In the genomic region with DNA sequence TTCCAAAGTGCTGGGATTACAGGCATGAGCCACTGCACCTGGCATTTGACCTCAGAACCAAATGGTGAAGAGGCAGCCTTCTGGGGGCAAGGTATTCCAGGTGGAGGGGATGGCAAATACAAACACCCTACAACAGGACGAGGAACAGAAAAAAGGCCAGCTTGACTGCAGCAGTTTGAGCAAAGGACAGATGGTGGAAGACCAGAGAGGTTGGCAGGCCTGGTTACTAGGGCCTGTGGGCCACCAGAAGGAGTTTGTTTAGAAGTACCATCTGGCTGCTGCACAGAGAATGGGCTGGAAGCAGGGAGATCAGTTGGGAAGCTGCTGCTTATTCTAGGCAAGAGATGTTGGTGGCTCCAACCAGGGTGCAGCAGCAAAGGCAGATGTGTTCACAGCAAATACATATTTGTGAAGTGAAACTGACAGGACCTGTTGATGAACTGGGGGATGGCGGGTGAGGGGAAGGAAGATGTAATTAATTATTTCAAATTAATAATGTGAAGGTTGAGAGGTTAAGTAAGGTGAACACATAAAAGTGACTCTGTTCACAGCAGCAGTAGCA, we compare ENCODE assay signal across 12 cellular contexts. TPM values are rescaled to one million over a fixed set of nuclear protein-coding genes. Genes with fewer than 3 reads are reported as not detected.
DNase-seq lines count a peak whose midpoint lies in the region; ATAC-seq, FAIRE-seq and TF ChIP-seq lines count a peak whose summit lies in the region.
"Had no signal": no experiment of that assay in that cellular context is flagged by ENCODE, and none has a peak within 500 bp of the region (broad histone marks: within the 10 kb centered on the region; RNA-seq: fewer than 3 reads in every experiment).

No MANE protein-coding gene starts in this region.

- no peak overlapping the region for H3K4me3 ChIP-seq in SK-N-SH (ENCODE audit: low read depth in 2 of 2, low read length in 1 of 2)
- no peak overlapping the region for H3K4me3 ChIP-seq in HepG2 (replicated peaks in 1 of 3; ENCODE audit: insufficient read depth in 1 of 3, low read depth in 2 of 3, low read length in 3 of 3)
- no peak overlapping the region for H3K4me3 ChIP-seq in subcutaneous abdominal adipose tissue (ENCODE audit: low read depth in 1 of 5, low read length in 5 of 5)

- TF ChIP-seq POLR2A in HepG2 (IDR thresholded peaks at IDR 0.05; ENCODE audit: insufficient read depth in 1 of 2, low read depth in 2 of 2, low read length in 2 of 2): no peak

- no peak overlapping the region; a peak in 2 of 4 replicates for H3K27ac ChIP-seq in SK-N-SH (ENCODE audit: low read depth in 2 of 2, low read length in 1 of 2)
- peak overlapping the region; percentile 90 for H3K27ac ChIP-seq in VCaP
- H3K27ac ChIP-seq in HepG2 (ENCODE audit: extremely low read length, insufficient read depth, low read length): no peak overlapping the region
- H3K27ac ChIP-seq in subcutaneous abdominal adipose tissue (ENCODE audit: low read depth, low read length): peak overlapping the region; percentile 97

- intact Hi-C loops in HepG2 (cut with micrococcal nuclease; ENCODE audit: unreplicated experiment): loop anchor here (1.0 kb wide), 2 partner anchors 107 to 113 kb away; no protein-coding TSS in a partner anchor

- H2AFZ ChIP-seq in SK-N-SH (ENCODE audit: low read depth): 0 out of 2 replicates have a peak overlapping the region, but pooled peaks have one; percentile 53
- H2AFZ ChIP-seq in HepG2 (ENCODE audit: low read length): peak overlapping the region; percentile 59

- H4K20me1 ChIP-seq in SK-N-SH (ENCODE audit: insufficient read depth) (peaks cover 5% of the 10 kb centered on the region; the same call in 1 of the 2 replicates), HepG2 (ENCODE audit: insufficient read depth, low read length) (peaks cover 3% of the 10 kb centered on the region; the same call in 1 of the 2 replicates)

- CTCF ChIA-PET in SK-N-SH (lab: Yijun Ruan, JAX): interaction anchor here (0.6 to 18.2 kb wide), 34 partner anchors 8 to 578 kb away, joined by 3 to 569 read pairs (median 7); partner anchors contain the start of gene GDPD1
- CTCF ChIA-PET in HepG2 (lab: Yijun Ruan, JAX; ENCODE audit: low intra/inter-chr PET ratio, low total read pairs): interaction anchor here (1.1 to 5.4 kb wide), 2 partner anchors 107 to 112 kb away, joined by 9 to 63 read pairs; no protein-coding TSS in a partner anchor

- 98% methylated on average over 2 of the region's 2 CpGs for WGBS in SK-N-SH (ENCODE audit: low lambda C conversion rate)
- 87% methylated on average over 2 of the region's 2 CpGs for WGBS in HepG2 (ENCODE audit: low lambda C conversion rate)

- no peaks in the 10 kb centered on the region for H3K36me3 ChIP-seq in SK-N-SH (replicated peaks in 1 of 2; ENCODE audit: control insufficient read depth in 1 of 2, insufficient read depth in 2 of 2, low read length in 1 of 2)
- H3K36me3 ChIP-seq in HepG2 (replicated peaks in 1 of 2; ENCODE audit: control insufficient read depth in 1 of 2, insufficient read depth in 2 of 2, low read length in 2 of 2): no peaks in the 10 kb centered on the region
- H3K36me3 ChIP-seq in subcutaneous abdominal adipose tissue (ENCODE audit: control insufficient read depth in 5 of 5, insufficient read depth in 5 of 5, low read length in 5 of 5): no peaks in the 10 kb centered on the region

- no peak for DNase-seq in SK-N-SH
- no peak for DNase-seq in HepG2 (ENCODE audit: low spot score)
- no peak for DNase-seq in NCI-H1048 (lab: John Stamatoyannopoulos, UW)
- no peak for DNase-seq in activated CD8-positive, alpha-beta memory T cell treated with anti-CD3 and anti-CD28 coated beads, Interleukin-2, amount 50 U/mL, for 48 hours
- DNase-seq: activated CD8-positive, alpha-beta memory T cell treated with anti-CD3 and anti-CD28 coated beads for 24 hours; foreskin fibroblast; midbrain; SHP77 treated with DMSO at 0.1 percent for 48 hours had no signal

- TF ChIP-seq CTCF in SK-N-SH (IDR thresholded peaks at IDR 0.05) (no peak), VCaP (conservative IDR thresholded peaks at IDR 0.05) (no peak), HepG2 (CRISPR knock-in tag; IDR thresholded peaks at IDR 0.05) (no peak)

- in situ Hi-C loops in HepG2 (cut with HindIII; ENCODE audit: extremely low pct_ligation_motif_present, low pct_unique_long_range_greater_than_20kb): loop anchor here (5.0 kb wide), 1 partner anchor 109 kb away; no protein-coding TSS in a partner anchor

- no peak for FAIRE-seq in HepG2 (lab: Jason Lieb, UNC)

- no TSS peak for BruUV-seq in HepG2 (replicated peaks; lab: Mats Ljungman, UMichigan)

- TF ChIP-seq RAD21 in SK-N-SH (IDR thresholded peaks at IDR 0.05; ENCODE audit: low read length) (no peak), HepG2 (CRISPR knock-in tag; IDR thresholded peaks at IDR 0.05) (no peak)

- POLR2A ChIA-PET in SK-N-SH (lab: Yijun Ruan, JAX) (no interaction called here), HepG2 (lab: Yijun Ruan, JAX) (interaction anchor here (0.8 to 2.4 kb wide), 2 partner anchors 37 to 87 kb away, joined by 3 to 17 read pairs; no protein-coding TSS in a partner anchor)

- no peak overlapping the region for H3K9ac ChIP-seq in SK-N-SH
- 0 out of 2 replicates have a peak overlapping the region, but pooled peaks have one; percentile 2 for H3K9ac ChIP-seq in HepG2 (ENCODE audit: insufficient read depth, low read depth, low read length)
- H3K9ac ChIP-seq in subcutaneous abdominal adipose tissue (ENCODE audit: low read length in 5 of 5): peak overlapping the region in 1 of 5 donors; percentile 67

- no peak overlapping the region for H3K4me2 ChIP-seq in SK-N-SH
- peak overlapping the region; percentile 100 for H3K4me2 ChIP-seq in HepG2 (ENCODE audit: low read depth, low read length)

- no peaks in the 10 kb centered on the region for H3K9me2 ChIP-seq in SK-N-SH

- no peaks in the 10 kb centered on the region for H3K27me3 ChIP-seq in SK-N-SH (ENCODE audit: insufficient read depth)
- H3K27me3 ChIP-seq in HepG2 (ENCODE audit: control insufficient read depth in 1 of 2, insufficient read depth in 2 of 2, low read length in 2 of 2): no peaks in the 10 kb centered on the region; a peak in 1 of 5 replicates
- no peaks in the 10 kb centered on the region for H3K27me3 ChIP-seq in subcutaneous abdominal adipose tissue (ENCODE audit: control insufficient read depth in 5 of 5, insufficient read depth in 4 of 5, low read length in 5 of 5)

- H3K4me1 ChIP-seq in SK-N-SH (ENCODE audit: control insufficient read depth in 1 of 2, insufficient read depth in 2 of 2, low read depth in 1 of 2, low read length in 1 of 2): peaks cover 20 to 46% of the 10 kb centered on the region in 2 experiments
- peaks cover 53% of the 10 kb centered on the region for H3K4me1 ChIP-seq in HepG2 (ENCODE audit: insufficient read depth, low read length)
- H3K4me1 ChIP-seq in subcutaneous abdominal adipose tissue (ENCODE audit: control insufficient read depth in 5 of 5, insufficient read depth in 5 of 5, low read length in 5 of 5): peaks cover 11 to 46% (median 30%) of the 10 kb centered on the region in 5 donors

- no peak for TF ChIP-seq EP300 in SK-N-SH (IDR thresholded peaks at IDR 0.05; ENCODE audit: borderline replicate concordance in 1 of 2, low read depth in 1 of 2, low read length in 1 of 2)
- no peak for TF ChIP-seq EP300 in HepG2 (IDR thresholded peaks at IDR 0.05; ENCODE audit: low read depth in 2 of 2, low read length in 2 of 2)
- TF ChIP-seq EP300 in HepG2 (CRISPR knock-in tag; IDR thresholded peaks at IDR 0.05; ENCODE audit: borderline replicate concordance): no peak

- peaks cover 15% of the 10 kb centered on the region for H3F3A ChIP-seq in SK-N-SH (replicated peaks; ENCODE audit: insufficient read depth)

- ATAC-seq in SK-N-SH treated with all-trans-retinoic acid at 6 μM for 48 hours (no peak), HepG2 (no peak), HG03521 (IDR thresholded peaks at IDR 0.05; ENCODE audit: unreplicated experiment) (no peak)

- peaks cover 14% of the 10 kb centered on the region; the same call in 1 of the 2 replicates for H3K79me2 ChIP-seq in SK-N-SH (ENCODE audit: insufficient read depth)
- H3K79me2 ChIP-seq in HepG2 (ENCODE audit: insufficient read depth, low read length): peaks cover 16% of the 10 kb centered on the region

- H3K9me3 ChIP-seq in SK-N-SH (no peaks in the 10 kb centered on the region), HepG2 (ENCODE audit: low read length) (no peaks in the 10 kb centered on the region), subcutaneous abdominal adipose tissue (ENCODE audit: control insufficient read depth in 5 of 5, low read length in 5 of 5) (no peaks in the 10 kb centered on the region)

TF ChIP-seq in SK-N-SH, 30 proteins besides CTCF, POLR2A, EP300 and RAD21 (continues in another document):
- no peak for TF ChIP-seq FOXM1 (IDR thresholded peaks at IDR 0.05; ENCODE audit: low read depth)

RNA-seq across cellular contexts. Expression of gene YPEL2, which starts 2.8 kb away (rescaled TPM):
- polyA plus RNA-seq in SK-N-SH (2012; rRNA removed) (3.2 and 5.5 TPM in 2 replicates), HepG2 (2011; rRNA removed) (18.2 and 21.1 TPM in 2 replicates)
- polyA plus RNA-seq in SK-N-SH (2012; cell fraction: cytosol; rRNA removed): 4.7 and 5.4 TPM in 2 replicates
- polyA plus RNA-seq in SK-N-SH (2012; cell fraction: nucleus; rRNA removed): 5.5 and 10.2 TPM in 2 replicates
- total RNA-seq in HepG2 (2016; rRNA removed; fragmentation: Illumina TruSeq; extraction: Trizol): 7.5 and 8.5 TPM in 2 replicates
- total RNA-seq in HepG2 (2016; cell fraction: cytosol; rRNA removed; fragmentation: Illumina TruSeq; extraction: Trizol; ENCODE audit: low read depth): 18.9 and 21.5 TPM in 2 replicates
- total RNA-seq in HepG2 (2016; cell fraction: insoluble cytoplasmic fraction; rRNA removed; fragmentation: Illumina TruSeq; extraction: Trizol): 6.7 and 7.0 TPM in 2 replicates
- total RNA-seq in HepG2 (2016; cell fraction: membrane; rRNA removed; fragmentation: Illumina TruSeq; extraction: Trizol): 5.7 and 6.1 TPM in 2 replicates
- total RNA-seq in HepG2 (2016; cell fraction: nucleus; rRNA removed; fragmentation: Illumina TruSeq; extraction: Trizol): 9.8 and 11.4 TPM in 2 replicates
- 8.0 and 10.6 TPM in 2 replicates for polyA plus RNA-seq in HepG2 (2011; cell fraction: cytosol; rRNA removed)
- polyA plus RNA-seq in HepG2 (2011; cell fraction: nucleus; rRNA removed): 16.3 and 20.7 TPM in 2 replicates
- polyA plus RNA-seq in HepG2 (2012): 11.0 TPM in 2 replicates
- 0.68 and 0.79 TPM in 2 replicates for polyA plus RNA-seq in HepG2 (2016; cell fraction: cytosol; fragmentation: Illumina TruSeq; extraction: Trizol; ENCODE audit: low read depth)
- 5.2 and 5.6 TPM in 2 replicates for polyA plus RNA-seq in HepG2 (2016; cell fraction: insoluble cytoplasmic fraction; fragmentation: Illumina TruSeq; extraction: Trizol; ENCODE audit: low read depth)
- 2.3 and 2.4 TPM in 2 replicates for polyA plus RNA-seq in HepG2 (2016; cell fraction: membrane; fragmentation: Illumina TruSeq; extraction: Trizol; ENCODE audit: low read depth)
- 12.0 and 12.1 TPM in 2 replicates for polyA plus RNA-seq in HepG2 (2016; cell fraction: nucleus; fragmentation: Illumina TruSeq; extraction: Trizol; ENCODE audit: insufficient read depth, low read depth)
- 10.4 and 56.0 TPM in 2 replicates for polyA minus RNA-seq in HepG2 (2011; rRNA and poly(A)+ RNA removed; ENCODE audit: low replicate concordance)
- 12.7 and 15.6 TPM in 2 replicates for polyA minus RNA-seq in HepG2 (2011; cell fraction: cytosol; rRNA and poly(A)+ RNA removed)
- polyA minus RNA-seq in HepG2 (2011; cell fraction: nucleus; rRNA and poly(A)+ RNA removed): 18.7 and 25.6 TPM in 2 replicates

Comparison
In these comparisons a context has a peak if more than half of its experiments do, and no peak if none do; other contexts are left out.
1. H3K27ac ChIP-seq: peak in VCaP (single experiment) and subcutaneous abdominal adipose tissue (single experiment); none in SK-N-SH (0 of 2) and HepG2 (single experiment).